ENCODE assay signal across 18 cellular contexts in genomic region chr10:110750931-110751330, GRCh38.
DNase-seq lines count a peak whose midpoint lies in the region; ATAC-seq and TF ChIP-seq lines count a peak whose summit lies in the region.
"Had no signal": no experiment of that assay in that cellular context is flagged by ENCODE, and none has a peak within 500 bp of the region (broad histone marks: within the 10 kb centered on the region; RNA-seq: fewer than 3 reads in every experiment).

No MANE protein-coding gene starts in this region.

- peak overlapping the region; percentile 66 for H3K27ac Mint-ChIP-seq in activated CD4-positive, alpha-beta T cell treated with anti-CD3 and anti-CD28 coated beads for 36 hours
- peak overlapping the region; percentile 24 to 85 (median 70) for H3K27ac Mint-ChIP-seq in CD8-positive, alpha-beta memory T cell
- H3K27ac Mint-ChIP-seq in activated naive CD8-positive, alpha-beta T cell, result peak overlapping the region; percentile 85
- no peak overlapping the region for H3K27ac Mint-ChIP-seq in osteocyte (ENCODE audit: unreplicated experiment)
- H3K27ac Mint-ChIP-seq in activated T-helper 2 cell treated with anti-CD3 and anti-CD28 coated beads, Interferon-gamma antibody, Interleukin-2, Interleukin-4, amounts not matched to agents 10 μg/mL and 5 μg/mL and 100 μg/mL, durations not matched to agents 14 hours and 24 hours and 36 hours, result no peak overlapping the region
- H3K27ac Mint-ChIP-seq: HFFc6 had no signal

- CTCF ChIA-PET in activated CD4-positive, alpha-beta T cell treated with anti-CD3 and anti-CD28 coated beads for 36 hours (lab: Charles Lee), result no interaction called here
- CTCF ChIA-PET in CD8-positive, alpha-beta memory T cell (lab: Charles Lee), result no interaction called here

- no peak overlapping the region for H3K4me3 ChIP-seq in CD8-positive, alpha-beta memory T cell (ENCODE audit: low read length)
- H3K4me3 ChIP-seq in mucosa of descending colon (no peak overlapping the region), body of pancreas (no peak overlapping the region)
- H3K4me3 ChIP-seq: PC-9 had no signal

- H3K27ac ChIP-seq in CD8-positive, alpha-beta memory T cell (ENCODE audit: low read depth, low read length), result no peak overlapping the region
- H3K27ac ChIP-seq in body of pancreas, result no peak overlapping the region
- H3K27ac ChIP-seq: 22Rv1, PC-9 had no signal

- peaks cover 38% of the 10 kb centered on the region for H3K4me1 ChIP-seq in CD8-positive, alpha-beta memory T cell (ENCODE audit: insufficient read depth, low read length)
- H3K4me1 ChIP-seq in mucosa of descending colon (ENCODE audit: low read depth) (peaks cover under 1% of the 10 kb centered on the region), body of pancreas (peaks cover 8% of the 10 kb centered on the region)

- TF ChIP-seq POLR2A in body of pancreas (IDR thresholded peaks at IDR 0.05), result no peak

- 91 to 94% methylated on average over 2 of the region's 2 CpGs for WGBS in body of pancreas, 2 donors

- no peak for DNase-seq in activated CD4-positive, alpha-beta T cell treated with anti-CD3 and anti-CD28 coated beads for 36 hours
- DNase-seq in activated CD4-positive, alpha-beta T cell treated with anti-CD3 and anti-CD28 coated beads, Interleukin-2, amount 50 U/mL, for 4 hours, result no peak
- DNase-seq in CD8-positive, alpha-beta memory T cell, result peak in 2 of 5 donors; percentile 7 to 50
- DNase-seq in mucosa of descending colon (no peak), body of pancreas (no peak), osteocyte (ENCODE audit: extremely low spot score, unreplicated experiment) (no peak)
- no peak for DNase-seq in activated T-helper 2 cell treated with anti-CD3 and anti-CD28 coated beads, Interferon-gamma antibody, Interleukin-2, Interleukin-4, amounts not matched to agents 10 μg/mL and 5 μg/mL and 100 μg/mL, durations not matched to agents 14 hours and 24 hours and 36 hours (ENCODE audit: low spot score)
- DNase-seq: COR-L47, DMS153, EL, HFFc6, KBM-7, NCI-H1092, NCI-H1694 treated with DMSO at 0.1 percent for 48 hours, NCI-H446, PC-9 had no signal

- peaks cover 9% of the 10 kb centered on the region for H3K9me3 Mint-ChIP-seq in activated CD4-positive, alpha-beta T cell treated with anti-CD3 and anti-CD28 coated beads for 36 hours (ENCODE audit: low read depth)
- peaks cover 0 to 5% (median 4%) of the 10 kb centered on the region in 5 donors for H3K9me3 Mint-ChIP-seq in CD8-positive, alpha-beta memory T cell
- H3K9me3 Mint-ChIP-seq in activated naive CD8-positive, alpha-beta T cell (ENCODE audit: low read depth), result peaks cover 4% of the 10 kb centered on the region
- peaks cover 5% of the 10 kb centered on the region for H3K9me3 Mint-ChIP-seq in osteocyte (ENCODE audit: unreplicated experiment)
- peaks cover 27% of the 10 kb centered on the region for H3K9me3 Mint-ChIP-seq in activated T-helper 2 cell treated with anti-CD3 and anti-CD28 coated beads, Interferon-gamma antibody, Interleukin-2, Interleukin-4, amounts not matched to agents 10 μg/mL and 5 μg/mL and 100 μg/mL, durations not matched to agents 14 hours and 24 hours and 36 hours

- no peaks in the 10 kb centered on the region for H3K27me3 Mint-ChIP-seq in activated CD4-positive, alpha-beta T cell treated with anti-CD3 and anti-CD28 coated beads for 36 hours
- H3K27me3 Mint-ChIP-seq in CD8-positive, alpha-beta memory T cell, result no peaks in the 10 kb centered on the region
- H3K27me3 Mint-ChIP-seq in activated naive CD8-positive, alpha-beta T cell, result no peaks in the 10 kb centered on the region
- no peaks in the 10 kb centered on the region for H3K27me3 Mint-ChIP-seq in osteocyte (ENCODE audit: unreplicated experiment)
- H3K27me3 Mint-ChIP-seq in activated T-helper 2 cell treated with anti-CD3 and anti-CD28 coated beads, Interferon-gamma antibody, Interleukin-2, Interleukin-4, amounts not matched to agents 10 μg/mL and 5 μg/mL and 100 μg/mL, durations not matched to agents 14 hours and 24 hours and 36 hours (ENCODE audit: low read depth), result no peaks in the 10 kb centered on the region

- H3K36me3 ChIP-seq in CD8-positive, alpha-beta memory T cell (ENCODE audit: insufficient read depth, low read length), result no peaks in the 10 kb centered on the region
- H3K36me3 ChIP-seq in mucosa of descending colon (ENCODE audit: low read depth), result no peaks in the 10 kb centered on the region
- H3K36me3 ChIP-seq in body of pancreas (replicated peaks in 1 of 2; ENCODE audit: insufficient read depth in 1 of 2, low read depth in 2 of 2), result no peaks in the 10 kb centered on the region

- TF ChIP-seq CTCF in mucosa of descending colon (IDR thresholded peaks at IDR 0.05) (no peak), body of pancreas (IDR thresholded peaks at IDR 0.05) (no peak), osteocyte (IDR thresholded peaks at IDR 0.05) (no peak)

- intact Hi-C loops in activated CD4-positive, alpha-beta T cell treated with anti-CD3 and anti-CD28 coated beads for 36 hours (cut with DNase I, micrococcal nuclease), result loop anchor here in 1 of 2 experiments (1.0 kb wide), 1 partner anchor 23 kb away; no protein-coding TSS in a partner anchor
- intact Hi-C loops in mucosa of descending colon (cut with DNase I, micrococcal nuclease), result no loop called here
- intact Hi-C loops in body of pancreas (cut with DNase I), result no loop called here
- intact Hi-C loops in activated T-helper 2 cell treated with anti-CD3 and anti-CD28 coated beads, Interferon-gamma antibody, Interleukin-2, Interleukin-4, amounts not matched to agents 10 μg/mL and 5 μg/mL and 100 μg/mL, durations not matched to agents 14 hours and 24 hours and 36 hours (cut with micrococcal nuclease), result no loop called here

- peak; percentile 12 for ATAC-seq in activated CD4-positive, alpha-beta T cell treated with anti-CD3 and anti-CD28 coated beads for 36 hours
- peak; percentile 18 for ATAC-seq in mucosa of descending colon
- ATAC-seq in body of pancreas, result no peak

- no peaks in the 10 kb centered on the region for H3K9me3 ChIP-seq in CD8-positive, alpha-beta memory T cell (ENCODE audit: low read length)
- H3K9me3 ChIP-seq in mucosa of descending colon (peaks cover 8% of the 10 kb centered on the region), body of pancreas (no peaks in the 10 kb centered on the region)

- POLR2A ChIA-PET in activated CD4-positive, alpha-beta T cell treated with anti-CD3 and anti-CD28 coated beads for 36 hours (lab: Charles Lee), result no interaction called here
- POLR2A ChIA-PET in CD8-positive, alpha-beta memory T cell (lab: Charles Lee), result no interaction called here

- H3K4me1 Mint-ChIP-seq in activated CD4-positive, alpha-beta T cell treated with anti-CD3 and anti-CD28 coated beads for 36 hours, result peaks cover 72% of the 10 kb centered on the region
- H3K4me1 Mint-ChIP-seq in CD8-positive, alpha-beta memory T cell, result peaks cover 32 to 55% (median 52%) of the 10 kb centered on the region in 3 donors
- peaks cover 71% of the 10 kb centered on the region for H3K4me1 Mint-ChIP-seq in activated naive CD8-positive, alpha-beta T cell (ENCODE audit: low read depth)
- H3K4me1 Mint-ChIP-seq in osteocyte (ENCODE audit: unreplicated experiment), result peaks cover 21% of the 10 kb centered on the region
- H3K4me1 Mint-ChIP-seq in activated T-helper 2 cell treated with anti-CD3 and anti-CD28 coated beads, Interferon-gamma antibody, Interleukin-2, Interleukin-4, amounts not matched to agents 10 μg/mL and 5 μg/mL and 100 μg/mL, durations not matched to agents 14 hours and 24 hours and 36 hours (ENCODE audit: low read depth), result peaks cover 50% of the 10 kb centered on the region

- no peaks in the 10 kb centered on the region for H3K27me3 ChIP-seq in CD8-positive, alpha-beta memory T cell (ENCODE audit: insufficient read depth, low read length, poor library complexity, severe bottlenecking)
- no peaks in the 10 kb centered on the region for H3K27me3 ChIP-seq in body of pancreas

- H3K4me3 Mint-ChIP-seq in activated CD4-positive, alpha-beta T cell treated with anti-CD3 and anti-CD28 coated beads for 36 hours, result no peak overlapping the region
- H3K4me3 Mint-ChIP-seq in CD8-positive, alpha-beta memory T cell, result peak overlapping the region in 1 of 7 donors; percentile 3
- peak overlapping the region; percentile 28 for H3K4me3 Mint-ChIP-seq in activated naive CD8-positive, alpha-beta T cell
- H3K4me3 Mint-ChIP-seq in osteocyte (ENCODE audit: unreplicated experiment), result no peak overlapping the region
- H3K4me3 Mint-ChIP-seq in activated T-helper 2 cell treated with anti-CD3 and anti-CD28 coated beads, Interferon-gamma antibody, Interleukin-2, Interleukin-4, amounts not matched to agents 10 μg/mL and 5 μg/mL and 100 μg/mL, durations not matched to agents 14 hours and 24 hours and 36 hours (ENCODE audit: low read depth), result no peak overlapping the region
- H3K4me3 Mint-ChIP-seq: HFFc6 had no signal

- peaks cover 13% of the 10 kb centered on the region for H3K36me3 Mint-ChIP-seq in activated CD4-positive, alpha-beta T cell treated with anti-CD3 and anti-CD28 coated beads for 36 hours (ENCODE audit: low read depth)
- no peaks in the 10 kb centered on the region for H3K36me3 Mint-ChIP-seq in CD8-positive, alpha-beta memory T cell
- no peaks in the 10 kb centered on the region for H3K36me3 Mint-ChIP-seq in activated naive CD8-positive, alpha-beta T cell
- no peaks in the 10 kb centered on the region for H3K36me3 Mint-ChIP-seq in osteocyte (ENCODE audit: unreplicated experiment)
- H3K36me3 Mint-ChIP-seq in activated T-helper 2 cell treated with anti-CD3 and anti-CD28 coated beads, Interferon-gamma antibody, Interleukin-2, Interleukin-4, amounts not matched to agents 10 μg/mL and 5 μg/mL and 100 μg/mL, durations not matched to agents 14 hours and 24 hours and 36 hours (ENCODE audit: low read depth), result peaks cover 7% of the 10 kb centered on the region

Comparison
In these comparisons a context has a peak if more than half of its experiments do, and no peak if none do; other contexts are left out.
1. H3K27ac Mint-ChIP-seq: peak in activated CD4-positive, alpha-beta T cell treated with anti-CD3 and anti-CD28 coated beads for 36 hours (single experiment), CD8-positive, alpha-beta memory T cell (8 of 8) and activated naive CD8-positive, alpha-beta T cell (single experiment); none in osteocyte (single experiment) and activated T-helper 2 cell treated with anti-CD3 and anti-CD28 coated beads, Interferon-gamma antibody, Interleukin-2, Interleukin-4, amounts not matched to agents 10 μg/mL and 5 μg/mL and 100 μg/mL, durations not matched to agents 14 hours and 24 hours and 36 hours (single experiment).